Comparison of ENCODE assay signal across 10 cellular contexts in genomic region chr10:44195120-44196007, GRCh38.
DNase-seq lines count a peak whose midpoint lies in the region; TF ChIP-seq lines count a peak whose summit lies in the region.
"Had no signal": no experiment of that assay in that cellular context is flagged by ENCODE, and none has a peak within 500 bp of the region (broad histone marks: within the 10 kb centered on the region; RNA-seq: fewer than 3 reads in every experiment).

No MANE protein-coding gene starts in this region.

- DNase-seq in Jurkat, Clone E6-1 (ENCODE audit: low read depth, low spot score): peak; percentile 7
- DNase-seq in breast epithelium (ENCODE audit: low spot score in 2 of 2) (peak in 1 of 2 donors; percentile 73), kidney tubule cell (ENCODE audit: low spot score) (peak; percentile 66), tibial nerve (ENCODE audit: low spot score in 2 of 2) (peak; percentile 56 to 57), MM.1S (no peak), NCI-H69 (lab: John Stamatoyannopoulos, UW) (no peak), retina (no peak), T-helper 2 cell (no peak)
- DNase-seq: natural killer cell, NCI-H1436 had no signal

- no peak overlapping the region for H3K4me2 ChIP-seq in MM.1S (ENCODE audit: low read depth, low read length)

- H4K20me1 ChIP-seq in MM.1S (ENCODE audit: insufficient read depth, low read length): no peaks in the 10 kb centered on the region

- H3K9me3 ChIP-seq in breast epithelium: no peaks in the 10 kb centered on the region
- peaks cover 0 to 5% (median 0%) of the 10 kb centered on the region in 4 donors for H3K9me3 ChIP-seq in tibial nerve
- no peaks in the 10 kb centered on the region for H3K9me3 ChIP-seq in MM.1S (replicated peaks; ENCODE audit: insufficient read depth, low read length)

- intact Hi-C loops in breast epithelium (cut with DNase I; ENCODE audit: low total_unique reads): no loop called here

- H2AFZ ChIP-seq in MM.1S (ENCODE audit: low read length): no peak overlapping the region

- 58 to 66% methylated on average over 9 of the region's 9 CpGs for WGBS in tibial nerve, 2 donors

- H3K27ac ChIP-seq in breast epithelium: peak overlapping the region; percentile 34 to 37
- no peak overlapping the region for H3K27ac ChIP-seq in tibial nerve
- no peak overlapping the region for H3K27ac ChIP-seq in MM.1S (ENCODE audit: low read length)

- no peaks in the 10 kb centered on the region for H3K9me2 ChIP-seq in MM.1S (replicated peaks; ENCODE audit: insufficient read depth, low read length)

- H3K79me2 ChIP-seq in MM.1S (ENCODE audit: low read length): no peaks in the 10 kb centered on the region

- H3K4me3 ChIP-seq in Jurkat, Clone E6-1 (ENCODE audit: low read length): no peak overlapping the region
- H3K4me3 ChIP-seq in breast epithelium (no peak overlapping the region), tibial nerve (no peak overlapping the region), MM.1S (ENCODE audit: low read length) (no peak overlapping the region)

- H3K36me3 ChIP-seq in breast epithelium: no peaks in the 10 kb centered on the region
- no peaks in the 10 kb centered on the region for H3K36me3 ChIP-seq in tibial nerve
- no peaks in the 10 kb centered on the region for H3K36me3 ChIP-seq in MM.1S (replicated peaks; ENCODE audit: insufficient read depth, low read length)

- TF ChIP-seq POLR2A in breast epithelium (IDR thresholded peaks at IDR 0.05): no peak
- no peak for TF ChIP-seq POLR2A in tibial nerve (IDR thresholded peaks at IDR 0.05)

- H3K9ac ChIP-seq in MM.1S (ENCODE audit: low read length): no peak overlapping the region

- TF ChIP-seq EP300 in tibial nerve (IDR thresholded peaks at IDR 0.05): peak in 1 of 2 donors; percentile 45

- H3K27me3 ChIP-seq in breast epithelium (no peaks in the 10 kb centered on the region), tibial nerve (no peaks in the 10 kb centered on the region), MM.1S (replicated peaks; ENCODE audit: insufficient read depth, low read length) (no peaks in the 10 kb centered on the region)

- TF ChIP-seq CTCF in breast epithelium (IDR thresholded peaks at IDR 0.05) (no peak), tibial nerve (IDR thresholded peaks at IDR 0.05) (no peak), MM.1S (IDR thresholded peaks at IDR 0.05; ENCODE audit: low read length) (no peak)

- H3F3A ChIP-seq in MM.1S (ENCODE audit: insufficient read depth, low read length): no peaks in the 10 kb centered on the region

- H3K4me1 ChIP-seq in breast epithelium: no peaks in the 10 kb centered on the region
- H3K4me1 ChIP-seq in tibial nerve: peaks cover 0 to 45% (median 11%) of the 10 kb centered on the region in 4 donors
- no peaks in the 10 kb centered on the region for H3K4me1 ChIP-seq in MM.1S (ENCODE audit: low read length)

Comparison
In these comparisons a context has a peak if more than half of its experiments do, and no peak if none do; other contexts are left out.
1. DNase-seq: peak in Jurkat, Clone E6-1 (single experiment), kidney tubule cell (single experiment) and tibial nerve (2 of 2); none in MM.1S (single experiment), NCI-H69 (single experiment), retina (single experiment) and T-helper 2 cell (0 of 5).
2. H3K27ac ChIP-seq: peak in breast epithelium (2 of 2); none in tibial nerve (0 of 4) and MM.1S (single experiment).